ENCODE assay signal across 8 cellular contexts in genomic region chr5:178130576-178131445, GRCh38. TPM values are rescaled to one million over a fixed set of nuclear protein-coding genes. Genes with fewer than 3 reads are reported as not detected.
DNase-seq lines count a peak whose midpoint lies in the region; ATAC-seq and TF ChIP-seq lines count a peak whose summit lies in the region.

A gene with protein sequence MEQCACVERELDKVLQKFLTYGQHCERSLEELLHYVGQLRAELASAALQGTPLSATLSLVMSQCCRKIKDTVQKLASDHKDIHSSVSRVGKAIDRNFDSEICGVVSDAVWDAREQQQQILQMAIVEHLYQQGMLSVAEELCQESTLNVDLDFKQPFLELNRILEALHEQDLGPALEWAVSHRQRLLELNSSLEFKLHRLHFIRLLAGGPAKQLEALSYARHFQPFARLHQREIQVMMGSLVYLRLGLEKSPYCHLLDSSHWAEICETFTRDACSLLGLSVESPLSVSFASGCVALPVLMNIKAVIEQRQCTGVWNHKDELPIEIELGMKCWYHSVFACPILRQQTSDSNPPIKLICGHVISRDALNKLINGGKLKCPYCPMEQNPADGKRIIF (plus strand): TSS chr5:178131014. CDS start chr5:178138120, 7,106 bp downstream.

- ATAC-seq in GM18867 (IDR thresholded peaks at IDR 0.05; ENCODE audit: unreplicated experiment) (peak; percentile 87), HG03095 (IDR thresholded peaks at IDR 0.05; ENCODE audit: unreplicated experiment) (peak; percentile 87)

- H3K4me1 ChIP-seq in spleen: peaks cover 7 to 37% (median 19%) of the 10 kb centered on the region in 6 donors

- no peak for TF ChIP-seq CTCF in spleen (IDR thresholded peaks at IDR 0.05 in 8 of 11, conservative IDR thresholded peaks at IDR 0.05 in 3 of 11)

- TF ChIP-seq POLR2A in spleen (IDR thresholded peaks at IDR 0.05): peak in 2 of 3 donors; percentile 49 to 79

- no peaks in the 10 kb centered on the region for H3K27me3 ChIP-seq in spleen (replicated peaks in 1 of 7)

- peak within 1 kb of the TSS; percentile 54 to 92 (median 76) for H3K4me3 ChIP-seq in spleen

- 0 to 1% (median 0%) methylated on average over 48 to 102 of the region's 102 CpGs for WGBS in spleen, 5 donors

- H3K36me3 ChIP-seq in spleen: peaks cover 0 to 29% (median 9%) of the 10 kb centered on the region in 6 donors

- intact Hi-C loops in spleen (cut with DNase I; ENCODE audit: low total_unique reads): no loop called here

- no peaks in the 10 kb centered on the region for H3K9me3 ChIP-seq in spleen

- DNase-seq in ACHN (peak; percentile 79), NCI-H2227 treated with DMSO at 0.1 percent for 48 hours (lab: John Stamatoyannopoulos, UW) (peak; percentile 64), caudate nucleus (lab: John Stamatoyannopoulos, UW) (peak in 57 of 61 donors; percentile 7 to 87 (median 68)), inferior parietal cortex (ENCODE audit: extremely low spot score) (peak; percentile 80), spleen (peak; percentile 96)
- peak; percentile 65 to 78 (median 75) for DNase-seq in activated CD4-positive, CD25-positive, alpha-beta regulatory T cell (lab: John Stamatoyannopoulos, UW)

- in situ Hi-C loops in ACHN (cut with HindIII; ENCODE audit: low pct_ligation_motif_present, low pct_unique_long_range_greater_than_20kb, low sequenced_read_pairs): no loop called here

- H3K27ac ChIP-seq in caudate nucleus (ENCODE audit: low read depth, low read length) (peak within 1 kb of the TSS; percentile 52), spleen (peak within 1 kb of the TSS; percentile 79 to 91 (median 89))

RNA-seq across cellular contexts. Expression of the gene that starts here (rescaled TPM):
- 10 to 100 TPM; 32.3 to 52.8 (median 36.3) TPM for total RNA-seq in spleen
- 10 to 100 TPM; 22.2 to 37.9 (median 23.3) TPM for polyA plus RNA-seq in spleen

Comparison
In these comparisons a context has a peak if more than half of its experiments do, and no peak if none do; other contexts are left out.
1. Peak in every context shown above with its lines: DNase-seq, ATAC-seq, H3K4me3 ChIP-seq and H3K27ac ChIP-seq.